16 cellular contexts compared by ENCODE assay signal in the genomic region with DNA sequence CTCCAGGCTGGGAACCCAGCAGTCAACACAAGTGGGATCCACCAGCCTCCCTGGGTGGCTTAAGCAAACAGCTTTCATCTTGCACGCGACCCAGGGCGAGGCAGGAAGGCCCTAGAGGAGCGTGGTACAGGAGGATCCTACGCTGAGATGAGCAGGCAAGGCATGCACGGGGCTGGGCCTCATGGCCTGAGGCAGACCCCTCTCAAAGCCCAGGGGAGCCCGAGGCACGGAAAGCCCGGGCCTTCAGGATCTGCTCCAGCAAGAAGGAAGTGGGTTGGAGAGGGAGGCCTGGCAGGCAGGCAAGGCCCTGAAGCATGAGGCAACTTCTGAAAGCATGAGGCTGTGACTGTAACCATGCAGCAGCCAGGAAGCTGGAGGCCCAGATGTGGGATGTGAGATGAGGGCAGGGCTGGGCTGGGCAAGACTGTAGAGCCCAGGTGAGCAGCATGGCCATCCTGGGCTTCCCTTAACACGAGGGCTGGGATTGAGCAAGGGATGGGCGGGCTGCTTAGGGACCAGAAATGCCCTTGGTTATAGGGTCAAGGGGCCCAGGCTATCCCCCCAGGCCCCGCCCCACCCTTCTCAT.
DNase-seq lines count a peak whose midpoint lies in the region; ATAC-seq, FAIRE-seq and TF ChIP-seq lines count a peak whose summit lies in the region.
"Had no signal": no experiment of that assay in that cellular context is flagged by ENCODE, and none has a peak within 500 bp of the region (broad histone marks: within the 10 kb centered on the region; RNA-seq: fewer than 3 reads in every experiment).

No MANE protein-coding gene starts in this region.

- H3K27me3 ChIP-seq in sigmoid colon = no peaks in the 10 kb centered on the region
- H3K27me3 ChIP-seq: BLaER1 treated with 17β-estradiol and CSF1 and Interleukin-3, amounts not matched to agents 10 nM and 100 nM had no signal

- intact Hi-C loops in kidney (cut with DNase I) (no loop called here), sigmoid colon (cut with DNase I) (no loop called here)

- no peaks in the 10 kb centered on the region for H3K4me1 ChIP-seq in kidney (ENCODE audit: control insufficient read depth in 1 of 2, insufficient read depth in 1 of 2, low read depth in 1 of 2, low read length in 2 of 2)
- peaks cover 0 to 9% (median 0%) of the 10 kb centered on the region in 4 donors for H3K4me1 ChIP-seq in sigmoid colon
- H3K4me1 ChIP-seq: BLaER1 treated with 17β-estradiol and CSF1 and Interleukin-3, amounts not matched to agents 10 nM and 100 nM had no signal

- no peak overlapping the region for H3K27ac ChIP-seq in kidney (ENCODE audit: low read depth in 2 of 2, low read length in 2 of 2)
- no peak overlapping the region for H3K27ac ChIP-seq in sigmoid colon
- H3K27ac ChIP-seq: BLaER1 treated with 17β-estradiol and CSF1 and Interleukin-3, amounts not matched to agents 10 nM and 100 nM; GM23248 had no signal

- H3K9me3 ChIP-seq in kidney (ENCODE audit: control insufficient read depth in 1 of 2, low read length in 2 of 2) (no peaks in the 10 kb centered on the region), sigmoid colon (no peaks in the 10 kb centered on the region)

- TF ChIP-seq EP300 in sigmoid colon (IDR thresholded peaks at IDR 0.05) = no peak

- DNase-seq in AG10803 (ENCODE audit: low read depth) (peak; percentile 9), NB4 (ENCODE audit: low read depth) (peak; percentile 92), kidney (peak; percentile 48), sigmoid colon (peak; percentile 34), NCI-H774 (lab: John Stamatoyannopoulos, UW) (no peak)
- DNase-seq: 8988T; CD4-positive, alpha-beta T cell; DMS79; GM23248; H9; KG1 had no signal

- WGBS in sigmoid colon, 2 donors = 82 to 91% methylated on average over 12 of the region's 12 CpGs

- ATAC-seq in HG03460 (IDR thresholded peaks at IDR 0.05; ENCODE audit: unreplicated experiment) (no peak), HG02623 (IDR thresholded peaks at IDR 0.05; ENCODE audit: unreplicated experiment) (no peak)
- ATAC-seq: GM12878 had no signal

- FAIRE-seq in kidney (lab: Jason Lieb, UNC) = no peak
- FAIRE-seq: GM12878, GM18507 had no signal

- no peak overlapping the region for H3K4me3 ChIP-seq in AG10803 (ENCODE audit: low read length)
- no peak overlapping the region for H3K4me3 ChIP-seq in NB4 (ENCODE audit: low read depth, low read length)
- H3K4me3 ChIP-seq in kidney (ENCODE audit: low read length in 2 of 2) = no peak overlapping the region
- no peak overlapping the region for H3K4me3 ChIP-seq in sigmoid colon
- H3K4me3 ChIP-seq: BLaER1 treated with 17β-estradiol and CSF1 and Interleukin-3, amounts not matched to agents 10 nM and 100 nM; GM12878; GM23248 had no signal

- TF ChIP-seq POLR2A in NB4 (IDR thresholded peaks at IDR 0.05; ENCODE audit: extremely low read depth, insufficient read length) = no peak
- no peak for TF ChIP-seq POLR2A in sigmoid colon (IDR thresholded peaks at IDR 0.05)

- no peak for TF ChIP-seq CTCF in AG10803 (conservative IDR thresholded peaks at IDR 0.05; ENCODE audit: low read length)
- TF ChIP-seq CTCF in NB4 (IDR thresholded peaks at IDR 0.05; ENCODE audit: low read depth, low read length) = no peak
- no peak for TF ChIP-seq CTCF in kidney (IDR thresholded peaks at IDR 0.05; ENCODE audit: borderline replicate concordance, extremely low read depth, insufficient read depth)
- TF ChIP-seq CTCF in sigmoid colon (IDR thresholded peaks at IDR 0.05) = no peak

- no peak overlapping the region for H3K9ac ChIP-seq in kidney (ENCODE audit: low read length in 2 of 2)
- H3K9ac ChIP-seq: BLaER1 treated with 17β-estradiol and CSF1 and Interleukin-3, amounts not matched to agents 10 nM and 100 nM; GM23248 had no signal

- H3K36me3 ChIP-seq in kidney (ENCODE audit: control insufficient read depth in 1 of 2, insufficient read depth in 2 of 2, low read length in 2 of 2) (no peaks in the 10 kb centered on the region), sigmoid colon (no peaks in the 10 kb centered on the region)
- H3K36me3 ChIP-seq: BLaER1 treated with 17β-estradiol and CSF1 and Interleukin-3, amounts not matched to agents 10 nM and 100 nM had no signal
